In genomic region chr11:110878513-110878912, GRCh38 we compare ENCODE assay signal across 9 cellular contexts.
"Had no signal": no experiment of that assay in that cellular context is flagged by ENCODE, and none has a peak within 500 bp of the region (broad histone marks: within the 10 kb centered on the region; RNA-seq: fewer than 3 reads in every experiment).

No MANE protein-coding gene starts in this region.

- H3K9me3 ChIP-seq: breast epithelium, thoracic aorta had no signal

- H3K27ac ChIP-seq: breast epithelium, thoracic aorta had no signal

- H3K4me3 ChIP-seq: breast epithelium, thoracic aorta had no signal

- H3K36me3 ChIP-seq: breast epithelium, thoracic aorta had no signal

- H3K4me1 ChIP-seq: breast epithelium had no signal

- DNase-seq: activated B cell treated with CpG ODN at 0.5 μM for 24 hours; activated effector memory CD4-positive, alpha-beta T cell treated with Interleukin-2 at 50 U/mL for 16 hours; activated T-cell treated with anti-CD3 and anti-CD28 coated beads, Interleukin-2, amount 50 U/mL, for 24 hours; amniotic stem cell; left colon; stimulated activated CD4-positive, alpha-beta T cell treated with anti-CD3 and anti-CD28 coated beads, Interleukin-15, amount 100 ng/mL, for 24 hours; stimulated activated CD4-positive, alpha-beta T cell treated with anti-CD3 and anti-CD28 coated beads, Interleukin-4, amount 100 ng/mL, for 24 hours had no signal

- H3K27me3 ChIP-seq: breast epithelium had no signal
